17 cellular contexts compared by ENCODE assay signal in the genomic region with DNA sequence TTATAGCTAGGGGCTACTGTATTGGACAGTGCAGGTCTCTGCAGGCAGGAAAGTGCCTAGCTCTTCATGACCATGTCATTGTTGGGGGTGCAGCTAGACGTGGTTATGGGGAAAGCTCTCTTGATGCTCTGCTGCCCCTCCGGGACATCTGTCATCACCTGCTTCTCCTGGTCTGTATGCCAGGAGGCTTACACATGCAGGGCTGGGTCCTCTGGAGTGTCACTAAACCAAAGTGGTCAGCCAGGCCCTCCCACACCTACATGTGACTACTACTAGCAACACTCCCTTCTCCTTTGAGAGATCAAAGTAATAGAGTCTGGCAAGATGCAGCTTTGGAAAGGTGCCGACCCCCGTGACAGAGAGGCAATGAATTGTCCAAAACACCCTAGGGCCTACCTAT.
DNase-seq lines count a peak whose midpoint lies in the region; FAIRE-seq and TF ChIP-seq lines count a peak whose summit lies in the region.
"Had no signal": no experiment of that assay in that cellular context is flagged by ENCODE, and none has a peak within 500 bp of the region (broad histone marks: within the 10 kb centered on the region; RNA-seq: fewer than 3 reads in every experiment).

No MANE protein-coding gene starts in this region.

- H3K27ac Mint-ChIP-seq in activated CD4-positive, alpha-beta memory T cell treated with anti-CD3 and anti-CD28 coated beads, Interleukin-2, amount 10 ng/mL, durations not matched to agents 7 days and 5 days, result no peak overlapping the region
- H3K27ac Mint-ChIP-seq: B cell; CD8-positive, alpha-beta memory T cell; GM23338 had no signal

- H3K23ac ChIP-seq in neuronal stem cell (ENCODE audit: low read depth, low read length, poor library complexity), result no peak overlapping the region

- H4K8ac ChIP-seq in neuronal stem cell (ENCODE audit: low read depth, low read length), result no peak overlapping the region

- no peak overlapping the region for H3K14ac ChIP-seq in neuronal stem cell (ENCODE audit: low read length)

- H3K79me1 ChIP-seq in neuronal stem cell (ENCODE audit: low read depth, low read length), result no peaks in the 10 kb centered on the region

- intact Hi-C loops in sigmoid colon (cut with DNase I), result no loop called here

- no peak for TF ChIP-seq CTCF in hepatocyte (IDR thresholded peaks at IDR 0.05; ENCODE audit: poor library complexity)
- TF ChIP-seq CTCF in sigmoid colon (IDR thresholded peaks at IDR 0.05), result no peak

- H3K4me3 ChIP-seq in hepatocyte, result no peak overlapping the region
- no peak overlapping the region for H3K4me3 ChIP-seq in neuronal stem cell (ENCODE audit: low read length in 2 of 2)
- H3K4me3 ChIP-seq in sigmoid colon, result no peak overlapping the region
- H3K4me3 ChIP-seq: BLaER1 treated with 17β-estradiol and CSF1 and Interleukin-3, amounts not matched to agents 10 nM and 100 nM; GM23338; HAP-1 had no signal

- H2BK5ac ChIP-seq in neuronal stem cell (ENCODE audit: low read length), result no peak overlapping the region

- no peak overlapping the region for H4K91ac ChIP-seq in neuronal stem cell (ENCODE audit: low read depth, low read length, poor library complexity)

- TF ChIP-seq POLR2A in sigmoid colon (IDR thresholded peaks at IDR 0.05), result no peak

- H3K4me2 ChIP-seq in hepatocyte, result no peak overlapping the region
- no peak overlapping the region for H3K4me2 ChIP-seq in neuronal stem cell (ENCODE audit: insufficient read depth, low read length, poor library complexity, severe bottlenecking)
- H3K4me2 ChIP-seq: GM23338 had no signal

- CTCF ChIA-PET in activated CD4-positive, alpha-beta memory T cell treated with anti-CD3 and anti-CD28 coated beads, Interleukin-2, amount 10 ng/mL, durations not matched to agents 7 days and 5 days (lab: Charles Lee), result interaction anchor here (2.2 kb wide), 1 partner anchor 108 kb away, joined by 7 read pairs; no protein-coding TSS in a partner anchor

- H3K4me1 ChIP-seq in hepatocyte (ENCODE audit: insufficient read depth) (peaks cover 17% of the 10 kb centered on the region), neuronal stem cell (ENCODE audit: control insufficient read depth in 2 of 2, insufficient read depth in 1 of 2, low read depth in 1 of 2, low read length in 2 of 2) (peaks cover 0 to 21% of the 10 kb centered on the region in 2 donors), sigmoid colon (peaks cover 0 to 19% (median 17%) of the 10 kb centered on the region in 4 donors)

- H2AK5ac ChIP-seq in neuronal stem cell (ENCODE audit: low read depth, low read length), result peak overlapping the region; percentile 71

- no peak overlapping the region for H3K4me3 Mint-ChIP-seq in activated CD4-positive, alpha-beta memory T cell treated with anti-CD3 and anti-CD28 coated beads, Interleukin-2, amount 10 ng/mL, durations not matched to agents 7 days and 5 days
- H3K4me3 Mint-ChIP-seq: B cell; CD8-positive, alpha-beta memory T cell; GM23338 had no signal

- FAIRE-seq in RCC 7860 (lab: Jason Lieb, UNC), result peak; percentile 58
- FAIRE-seq: D721Med, G401.6, GM12891 had no signal

- POLR2A ChIA-PET in activated CD4-positive, alpha-beta memory T cell treated with anti-CD3 and anti-CD28 coated beads, Interleukin-2, amount 10 ng/mL, durations not matched to agents 7 days and 5 days (lab: Charles Lee), result no interaction called here

- no peak overlapping the region for H2BK15ac ChIP-seq in neuronal stem cell (ENCODE audit: low read length)

- no peak overlapping the region for H3K4ac ChIP-seq in neuronal stem cell (ENCODE audit: low read length)

- no peaks in the 10 kb centered on the region for H3K4me1 Mint-ChIP-seq in activated CD4-positive, alpha-beta memory T cell treated with anti-CD3 and anti-CD28 coated beads, Interleukin-2, amount 10 ng/mL, durations not matched to agents 7 days and 5 days
- H3K4me1 Mint-ChIP-seq: B cell; CD8-positive, alpha-beta memory T cell had no signal

- H2BK12ac ChIP-seq in neuronal stem cell (ENCODE audit: low read length), result no peak overlapping the region

- no peak overlapping the region for H2BK120ac ChIP-seq in neuronal stem cell (ENCODE audit: low read depth, low read length)

- 75% methylated on average over 4 of the region's 4 CpGs for WGBS in hepatocyte (ENCODE audit: low lambda C conversion rate, missing lambda C conversion rate)
- WGBS in neuronal stem cell (ENCODE audit: extremely low coverage in 2 of 2, insufficient read length in 2 of 2, insufficient replicate concordance in 1 of 2), 2 donors, result no CpG with 5 or more reads among the region's 4 CpGs
- 80 to 85% methylated on average over 4 of the region's 4 CpGs for WGBS in sigmoid colon, 2 donors

- no peaks in the 10 kb centered on the region for H3K27me3 ChIP-seq in hepatocyte
- no peaks in the 10 kb centered on the region for H3K27me3 ChIP-seq in neuronal stem cell (ENCODE audit: control insufficient read depth in 3 of 3, insufficient read depth in 3 of 3, low read depth in 1 of 3, low read length in 3 of 3)
- no peaks in the 10 kb centered on the region for H3K27me3 ChIP-seq in sigmoid colon
- H3K27me3 ChIP-seq: BLaER1 treated with 17β-estradiol and CSF1 and Interleukin-3, amounts not matched to agents 10 nM and 100 nM had no signal

- H3K36me3 Mint-ChIP-seq in activated CD4-positive, alpha-beta memory T cell treated with anti-CD3 and anti-CD28 coated beads, Interleukin-2, amount 10 ng/mL, durations not matched to agents 7 days and 5 days (ENCODE audit: low read depth), result no peaks in the 10 kb centered on the region
- H3K36me3 Mint-ChIP-seq: CD8-positive, alpha-beta memory T cell had no signal

- no peaks in the 10 kb centered on the region for H3K9me2 ChIP-seq in hepatocyte (replicated peaks; ENCODE audit: insufficient read depth)

- H3K9ac ChIP-seq in neuronal stem cell (ENCODE audit: low read depth, low read length, poor library complexity), result no peak overlapping the region
- H3K9ac ChIP-seq: BLaER1 treated with 17β-estradiol and CSF1 and Interleukin-3, amounts not matched to agents 10 nM and 100 nM had no signal

- H3K9me3 Mint-ChIP-seq in activated CD4-positive, alpha-beta memory T cell treated with anti-CD3 and anti-CD28 coated beads, Interleukin-2, amount 10 ng/mL, durations not matched to agents 7 days and 5 days, result no peaks in the 10 kb centered on the region
- H3K9me3 Mint-ChIP-seq: CD8-positive, alpha-beta memory T cell; GM23338 had no signal

- peak overlapping the region; percentile 3 for H3K18ac ChIP-seq in neuronal stem cell (ENCODE audit: low read length)

- H3K36me3 ChIP-seq in hepatocyte (replicated peaks; ENCODE audit: insufficient read depth, low read depth) (no peaks in the 10 kb centered on the region), neuronal stem cell (replicated peaks in 1 of 2; ENCODE audit: control insufficient read depth in 2 of 2, insufficient read depth in 2 of 2, low read length in 2 of 2) (no peaks in the 10 kb centered on the region), sigmoid colon (no peaks in the 10 kb centered on the region)
- H3K36me3 ChIP-seq: BLaER1 treated with 17β-estradiol and CSF1 and Interleukin-3, amounts not matched to agents 10 nM and 100 nM; HAP-1 had no signal

- H3K27ac ChIP-seq in hepatocyte (peak overlapping the region; percentile 47), neuronal stem cell (replicated peaks; ENCODE audit: low read length) (no peak overlapping the region), sigmoid colon (no peak overlapping the region)
- H3K27ac ChIP-seq: BLaER1 treated with 17β-estradiol and CSF1 and Interleukin-3, amounts not matched to agents 10 nM and 100 nM; HL-60 had no signal

- H2AFZ ChIP-seq in hepatocyte (no peak overlapping the region), neuronal stem cell (ENCODE audit: low read length) (no peak overlapping the region)
- H2AFZ ChIP-seq: GM23338 had no signal

- H4K20me1 ChIP-seq in hepatocyte (ENCODE audit: insufficient read depth, poor library complexity, severe bottlenecking), result no peaks in the 10 kb centered on the region
- H4K20me1 ChIP-seq: BLaER1 treated with 17β-estradiol and CSF1 and Interleukin-3, amounts not matched to agents 10 nM and 100 nM had no signal

- DNase-seq in RCC 7860 (ENCODE audit: low spot score) (peak; percentile 56), hepatocyte (ENCODE audit: low spot score) (no peak), neuronal stem cell (ENCODE audit: low spot score) (no peak), H4 (ENCODE audit: low spot score) (no peak), sigmoid colon (no peak)
- DNase-seq in activated CD4-positive, alpha-beta memory T cell treated with anti-CD3 and anti-CD28 coated beads, Interleukin-2, amount 10 ng/mL, durations not matched to agents 7 days and 5 days, result no peak
- DNase-seq in activated CD4-positive, CD25-positive, alpha-beta regulatory T cell (lab: John Stamatoyannopoulos, UW), result no peak
- DNase-seq: CD8-positive, alpha-beta memory T cell; COR-L47 had no signal

- peaks cover 22% of the 10 kb centered on the region for H3K27me3 Mint-ChIP-seq in activated CD4-positive, alpha-beta memory T cell treated with anti-CD3 and anti-CD28 coated beads, Interleukin-2, amount 10 ng/mL, durations not matched to agents 7 days and 5 days

- H3K79me2 ChIP-seq in hepatocyte, result no peaks in the 10 kb centered on the region

- TF ChIP-seq EP300 in sigmoid colon (IDR thresholded peaks at IDR 0.05), result no peak

- no peaks in the 10 kb centered on the region for H3K9me3 ChIP-seq in hepatocyte (ENCODE audit: low read depth)
- H3K9me3 ChIP-seq in neuronal stem cell (replicated peaks in 1 of 2; ENCODE audit: control insufficient read depth in 2 of 2, insufficient read depth in 1 of 2, low read depth in 1 of 2, low read length in 2 of 2), result peaks cover 0 to 2% of the 10 kb centered on the region in 2 donors
- no peaks in the 10 kb centered on the region for H3K9me3 ChIP-seq in sigmoid colon
- H3K9me3 ChIP-seq: BLaER1 treated with 17β-estradiol and CSF1 and Interleukin-3, amounts not matched to agents 10 nM and 100 nM; HAP-1 had no signal
